9 cellular contexts compared by ENCODE assay signal in the genomic region with DNA sequence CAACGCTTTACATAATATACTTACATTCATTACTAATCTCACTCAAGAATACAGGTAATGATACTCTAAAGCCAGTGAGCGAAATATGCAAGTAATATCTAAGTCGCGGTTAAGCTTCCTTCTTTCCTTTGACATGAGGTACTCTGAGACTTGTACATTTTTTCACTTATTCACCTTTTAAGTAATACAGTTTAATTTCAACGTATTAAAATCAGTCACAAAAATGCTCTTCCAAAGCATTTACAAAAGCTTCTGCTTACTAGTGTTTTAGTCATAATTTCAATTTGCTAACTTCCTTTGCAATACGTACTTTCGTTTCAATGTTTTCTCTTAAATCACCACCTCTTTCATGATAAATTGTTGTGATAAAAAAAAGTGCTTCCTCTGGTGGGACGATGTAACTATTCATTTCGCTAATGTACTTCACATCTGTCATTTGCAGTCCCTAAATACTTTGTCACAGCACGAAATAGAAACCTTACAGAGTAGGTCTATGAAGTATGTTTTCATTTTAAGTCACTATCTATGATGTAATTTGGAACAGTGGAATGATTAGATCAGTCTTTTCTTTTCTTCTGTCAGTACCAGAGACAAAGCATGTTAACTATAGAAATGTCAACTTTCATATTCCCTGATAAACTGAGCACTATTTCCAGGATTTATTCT.
DNase-seq lines count a peak whose midpoint lies in the region; ATAC-seq lines count a peak whose summit lies in the region.
"Had no signal": no experiment of that assay in that cellular context is flagged by ENCODE, and none has a peak within 500 bp of the region (broad histone marks: within the 10 kb centered on the region; RNA-seq: fewer than 3 reads in every experiment).

No MANE protein-coding gene starts in this region.

- peak; percentile 33 for DNase-seq in MV-4-11 (lab: John Stamatoyannopoulos, UW)
- DNase-seq in NCI-H446 (lab: John Stamatoyannopoulos, UW) = no peak
- no peak for DNase-seq in activated gamma-delta T cell treated with Interleukin-2 at 50 U/mL for 16 hours
- DNase-seq in NCI-H1694 (lab: John Stamatoyannopoulos, UW) = no peak
- DNase-seq in activated CD4-positive, alpha-beta T cell treated with anti-CD3 and anti-CD28 coated beads, Interleukin-2, amount 50 U/mL, for 4 hours = no peak
- DNase-seq: central memory CD4-positive, alpha-beta T cell had no signal

- ATAC-seq in GM18517 (IDR thresholded peaks at IDR 0.05; ENCODE audit: unreplicated experiment) (peak; percentile 90), GM21786 (IDR thresholded peaks at IDR 0.05; ENCODE audit: unreplicated experiment) (peak; percentile 84)

- H3K4me1 ChIP-seq in mucosa of stomach (ENCODE audit: control insufficient read depth, insufficient read depth, low read length) = no peaks in the 10 kb centered on the region

- H3K9me3 ChIP-seq in mucosa of stomach (ENCODE audit: control insufficient read depth, low read length) = no peaks in the 10 kb centered on the region

- H3K27me3 ChIP-seq in mucosa of stomach (ENCODE audit: control insufficient read depth, insufficient read depth, low read length) = no peaks in the 10 kb centered on the region

- peak overlapping the region; percentile 22 for H3K9ac ChIP-seq in mucosa of stomach (ENCODE audit: low read length)

- no peak overlapping the region for H3K4me3 ChIP-seq in mucosa of stomach (ENCODE audit: low read length)

- H3K36me3 ChIP-seq in mucosa of stomach (ENCODE audit: control insufficient read depth, insufficient read depth, low read length) = no peaks in the 10 kb centered on the region
